In the genomic region with DNA sequence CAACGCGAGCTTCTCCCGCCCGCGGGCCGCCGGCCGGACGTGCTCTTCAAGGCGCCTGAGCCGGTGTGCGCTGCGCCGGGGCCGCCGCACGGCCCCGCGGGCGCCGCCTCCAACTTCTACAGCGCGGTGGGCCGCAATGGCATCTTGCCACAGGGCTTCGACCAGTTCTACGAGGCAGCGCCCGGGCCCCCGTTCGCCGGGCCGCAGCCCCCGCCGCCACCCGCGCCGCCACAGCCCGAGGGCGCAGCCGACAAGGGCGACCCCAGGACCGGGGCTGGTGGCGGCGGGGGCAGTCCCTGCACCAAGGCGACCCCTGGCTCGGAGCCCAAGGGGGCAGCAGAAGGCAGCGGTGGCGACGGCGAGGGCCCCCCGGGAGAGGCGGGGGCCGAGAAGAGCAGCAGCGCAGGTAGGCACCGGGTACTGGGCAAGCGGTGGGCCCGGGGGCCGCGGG, we compare ENCODE assay signal across 1 cellular context.
TF ChIP-seq lines count a peak whose summit lies in the region.

No MANE protein-coding gene starts in this region.

TF ChIP-seq in HEK293, 187 proteins besides CTCF, POLR2A, EP300 and RAD21 (continued from another document):
- TF ChIP-seq, protein P1, sequence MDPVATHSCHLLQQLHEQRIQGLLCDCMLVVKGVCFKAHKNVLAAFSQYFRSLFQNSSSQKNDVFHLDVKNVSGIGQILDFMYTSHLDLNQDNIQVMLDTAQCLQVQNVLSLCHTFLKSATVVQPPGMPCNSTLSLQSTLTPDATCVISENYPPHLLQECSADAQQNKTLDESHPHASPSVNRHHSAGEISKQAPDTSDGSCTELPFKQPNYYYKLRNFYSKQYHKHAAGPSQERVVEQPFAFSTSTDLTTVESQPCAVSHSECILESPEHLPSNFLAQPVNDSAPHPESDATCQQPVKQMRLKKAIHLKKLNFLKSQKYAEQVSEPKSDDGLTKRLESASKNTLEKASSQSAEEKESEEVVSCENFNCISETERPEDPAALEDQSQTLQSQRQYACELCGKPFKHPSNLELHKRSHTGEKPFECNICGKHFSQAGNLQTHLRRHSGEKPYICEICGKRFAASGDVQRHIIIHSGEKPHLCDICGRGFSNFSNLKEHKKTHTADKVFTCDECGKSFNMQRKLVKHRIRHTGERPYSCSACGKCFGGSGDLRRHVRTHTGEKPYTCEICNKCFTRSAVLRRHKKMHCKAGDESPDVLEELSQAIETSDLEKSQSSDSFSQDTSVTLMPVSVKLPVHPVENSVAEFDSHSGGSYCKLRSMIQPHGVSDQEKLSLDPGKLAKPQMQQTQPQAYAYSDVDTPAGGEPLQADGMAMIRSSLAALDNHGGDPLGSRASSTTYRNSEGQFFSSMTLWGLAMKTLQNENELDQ (tag by site-specific recombination; IDR thresholded peaks at IDR 0.05; ENCODE audit: low read depth), result no peak
- TF ChIP-seq, protein P2, sequence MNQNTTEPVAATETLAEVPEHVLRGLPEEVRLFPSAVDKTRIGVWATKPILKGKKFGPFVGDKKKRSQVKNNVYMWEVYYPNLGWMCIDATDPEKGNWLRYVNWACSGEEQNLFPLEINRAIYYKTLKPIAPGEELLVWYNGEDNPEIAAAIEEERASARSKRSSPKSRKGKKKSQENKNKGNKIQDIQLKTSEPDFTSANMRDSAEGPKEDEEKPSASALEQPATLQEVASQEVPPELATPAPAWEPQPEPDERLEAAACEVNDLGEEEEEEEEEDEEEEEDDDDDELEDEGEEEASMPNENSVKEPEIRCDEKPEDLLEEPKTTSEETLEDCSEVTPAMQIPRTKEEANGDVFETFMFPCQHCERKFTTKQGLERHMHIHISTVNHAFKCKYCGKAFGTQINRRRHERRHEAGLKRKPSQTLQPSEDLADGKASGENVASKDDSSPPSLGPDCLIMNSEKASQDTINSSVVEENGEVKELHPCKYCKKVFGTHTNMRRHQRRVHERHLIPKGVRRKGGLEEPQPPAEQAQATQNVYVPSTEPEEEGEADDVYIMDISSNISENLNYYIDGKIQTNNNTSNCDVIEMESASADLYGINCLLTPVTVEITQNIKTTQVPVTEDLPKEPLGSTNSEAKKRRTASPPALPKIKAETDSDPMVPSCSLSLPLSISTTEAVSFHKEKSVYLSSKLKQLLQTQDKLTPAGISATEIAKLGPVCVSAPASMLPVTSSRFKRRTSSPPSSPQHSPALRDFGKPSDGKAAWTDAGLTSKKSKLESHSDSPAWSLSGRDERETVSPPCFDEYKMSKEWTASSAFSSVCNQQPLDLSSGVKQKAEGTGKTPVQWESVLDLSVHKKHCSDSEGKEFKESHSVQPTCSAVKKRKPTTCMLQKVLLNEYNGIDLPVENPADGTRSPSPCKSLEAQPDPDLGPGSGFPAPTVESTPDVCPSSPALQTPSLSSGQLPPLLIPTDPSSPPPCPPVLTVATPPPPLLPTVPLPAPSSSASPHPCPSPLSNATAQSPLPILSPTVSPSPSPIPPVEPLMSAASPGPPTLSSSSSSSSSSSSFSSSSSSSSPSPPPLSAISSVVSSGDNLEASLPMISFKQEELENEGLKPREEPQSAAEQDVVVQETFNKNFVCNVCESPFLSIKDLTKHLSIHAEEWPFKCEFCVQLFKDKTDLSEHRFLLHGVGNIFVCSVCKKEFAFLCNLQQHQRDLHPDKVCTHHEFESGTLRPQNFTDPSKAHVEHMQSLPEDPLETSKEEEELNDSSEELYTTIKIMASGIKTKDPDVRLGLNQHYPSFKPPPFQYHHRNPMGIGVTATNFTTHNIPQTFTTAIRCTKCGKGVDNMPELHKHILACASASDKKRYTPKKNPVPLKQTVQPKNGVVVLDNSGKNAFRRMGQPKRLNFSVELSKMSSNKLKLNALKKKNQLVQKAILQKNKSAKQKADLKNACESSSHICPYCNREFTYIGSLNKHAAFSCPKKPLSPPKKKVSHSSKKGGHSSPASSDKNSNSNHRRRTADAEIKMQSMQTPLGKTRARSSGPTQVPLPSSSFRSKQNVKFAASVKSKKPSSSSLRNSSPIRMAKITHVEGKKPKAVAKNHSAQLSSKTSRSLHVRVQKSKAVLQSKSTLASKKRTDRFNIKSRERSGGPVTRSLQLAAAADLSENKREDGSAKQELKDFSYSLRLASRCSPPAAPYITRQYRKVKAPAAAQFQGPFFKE (tag by site-specific recombination; IDR thresholded peaks at IDR 0.05; ENCODE audit: borderline replicate concordance), result no peak
